16 cellular contexts compared by ENCODE assay signal in genomic region chr10:60073781-60074656, GRCh38.
DNase-seq lines count a peak whose midpoint lies in the region; ATAC-seq and FAIRE-seq lines count a peak whose summit lies in the region.
"Had no signal": no experiment of that assay in that cellular context is flagged by ENCODE, and none has a peak within 500 bp of the region (broad histone marks: within the 10 kb centered on the region; RNA-seq: fewer than 3 reads in every experiment).

No MANE protein-coding gene starts in this region.

- POLR2A ChIA-PET in activated CD4-positive, alpha-beta T cell treated with anti-CD3 and anti-CD28 coated beads, Interleukin-2, amount 10 ng/mL, durations not matched to agents 7 days and 5 days (lab: Charles Lee): no interaction called here

- ATAC-seq in GM19468 (IDR thresholded peaks at IDR 0.05; ENCODE audit: extremely low read depth, unreplicated experiment) (peak; percentile 78), HG02885 (IDR thresholded peaks at IDR 0.05; ENCODE audit: poor library complexity, unreplicated experiment) (peak; percentile 87), HG03521 (IDR thresholded peaks at IDR 0.05; ENCODE audit: unreplicated experiment) (peak; percentile 87)
- ATAC-seq: left lobe of liver, T-cell had no signal

- intact Hi-C loops in activated T-helper 1 cell treated with anti-CD3 and anti-CD28 coated beads, Interleukin-12 subunit alpha, Interleukin-12 subunit beta, Interleukin-2, Interleukin-4 antibody, amounts not matched to agents 30 ng/mL and 10 ng/mL and 1 ng/mL, durations not matched to agents 14 hours and 24 hours and 36 hours (cut with micrococcal nuclease): no loop called here

- CTCF ChIA-PET in activated CD4-positive, alpha-beta T cell treated with anti-CD3 and anti-CD28 coated beads, Interleukin-2, amount 10 ng/mL, durations not matched to agents 7 days and 5 days (lab: Charles Lee): no interaction called here

- no peak overlapping the region for H3K27ac Mint-ChIP-seq in activated T-helper 1 cell treated with anti-CD3 and anti-CD28 coated beads, Interleukin-12 subunit alpha, Interleukin-12 subunit beta, Interleukin-2, Interleukin-4 antibody, amounts not matched to agents 30 ng/mL and 10 ng/mL and 1 ng/mL, durations not matched to agents 14 hours and 24 hours and 36 hours
- no peak overlapping the region for H3K27ac Mint-ChIP-seq in activated CD4-positive, alpha-beta T cell treated with anti-CD3 and anti-CD28 coated beads, Interleukin-2, amount 10 ng/mL, durations not matched to agents 7 days and 5 days
- H3K27ac Mint-ChIP-seq: activated CD4-positive, alpha-beta memory T cell treated with anti-CD3 and anti-CD28 coated beads, Interleukin-2, amount 10 ng/mL, durations not matched to agents 7 days and 5 days; B cell; dendritic cell treated with granulocyte-macrophage colony-stimulating factor and Interleukin-4, amounts not matched to agents 40 ng/mL and 50 ng/mL, for 4 days; neural progenitor cell; T-cell had no signal

- no peak overlapping the region for H3K4me3 Mint-ChIP-seq in activated T-helper 1 cell treated with anti-CD3 and anti-CD28 coated beads, Interleukin-12 subunit alpha, Interleukin-12 subunit beta, Interleukin-2, Interleukin-4 antibody, amounts not matched to agents 30 ng/mL and 10 ng/mL and 1 ng/mL, durations not matched to agents 14 hours and 24 hours and 36 hours
- H3K4me3 Mint-ChIP-seq in activated CD4-positive, alpha-beta T cell treated with anti-CD3 and anti-CD28 coated beads, Interleukin-2, amount 10 ng/mL, durations not matched to agents 7 days and 5 days: no peak overlapping the region
- H3K4me3 Mint-ChIP-seq: activated CD4-positive, alpha-beta memory T cell treated with anti-CD3 and anti-CD28 coated beads, Interleukin-2, amount 10 ng/mL, durations not matched to agents 7 days and 5 days; B cell; dendritic cell treated with granulocyte-macrophage colony-stimulating factor and Interleukin-4, amounts not matched to agents 40 ng/mL and 50 ng/mL, for 4 days; neural progenitor cell; T-cell had no signal

- H3K4me1 Mint-ChIP-seq in activated T-helper 1 cell treated with anti-CD3 and anti-CD28 coated beads, Interleukin-12 subunit alpha, Interleukin-12 subunit beta, Interleukin-2, Interleukin-4 antibody, amounts not matched to agents 30 ng/mL and 10 ng/mL and 1 ng/mL, durations not matched to agents 14 hours and 24 hours and 36 hours (ENCODE audit: low read depth): no peaks in the 10 kb centered on the region
- no peaks in the 10 kb centered on the region for H3K4me1 Mint-ChIP-seq in activated CD4-positive, alpha-beta T cell treated with anti-CD3 and anti-CD28 coated beads, Interleukin-2, amount 10 ng/mL, durations not matched to agents 7 days and 5 days
- H3K4me1 Mint-ChIP-seq: activated CD4-positive, alpha-beta memory T cell treated with anti-CD3 and anti-CD28 coated beads, Interleukin-2, amount 10 ng/mL, durations not matched to agents 7 days and 5 days; B cell; neural progenitor cell; T-cell had no signal

- FAIRE-seq in GM18507 (lab: Jason Lieb, UNC): peak; percentile 96
- FAIRE-seq: frontal cortex had no signal

- no peaks in the 10 kb centered on the region for H3K9me3 Mint-ChIP-seq in activated T-helper 1 cell treated with anti-CD3 and anti-CD28 coated beads, Interleukin-12 subunit alpha, Interleukin-12 subunit beta, Interleukin-2, Interleukin-4 antibody, amounts not matched to agents 30 ng/mL and 10 ng/mL and 1 ng/mL, durations not matched to agents 14 hours and 24 hours and 36 hours
- no peaks in the 10 kb centered on the region for H3K9me3 Mint-ChIP-seq in activated CD4-positive, alpha-beta T cell treated with anti-CD3 and anti-CD28 coated beads, Interleukin-2, amount 10 ng/mL, durations not matched to agents 7 days and 5 days
- H3K9me3 Mint-ChIP-seq: activated CD4-positive, alpha-beta memory T cell treated with anti-CD3 and anti-CD28 coated beads, Interleukin-2, amount 10 ng/mL, durations not matched to agents 7 days and 5 days; neural progenitor cell; T-cell had no signal

- DNase-seq in GM18507 (ENCODE audit: extremely low spot score, insufficient read length, low read depth) (peak; percentile 18), NCI-H774 (lab: John Stamatoyannopoulos, UW) (no peak)
- no peak for DNase-seq in activated T-helper 1 cell treated with anti-CD3 and anti-CD28 coated beads, Interleukin-12 subunit alpha, Interleukin-12 subunit beta, Interleukin-2, Interleukin-4 antibody, amounts not matched to agents 30 ng/mL and 10 ng/mL and 1 ng/mL, durations not matched to agents 14 hours and 24 hours and 36 hours (ENCODE audit: low spot score)
- no peak for DNase-seq in stimulated activated CD4-positive, alpha-beta T cell treated with anti-CD3 and anti-CD28 coated beads, Interleukin-1b, Interleukin-23, amount 100 ng/mL, for 48 hours
- no peak for DNase-seq in activated CD4-positive, alpha-beta T cell treated with anti-CD3 and anti-CD28 coated beads, Interleukin-2, amount 10 ng/mL, durations not matched to agents 7 days and 5 days
- DNase-seq: activated CD4-positive, alpha-beta memory T cell treated with anti-CD3 and anti-CD28 coated beads, Interleukin-2, amount 10 ng/mL, durations not matched to agents 7 days and 5 days; NCI-H1048; T-cell had no signal

- H3K27me3 Mint-ChIP-seq in activated T-helper 1 cell treated with anti-CD3 and anti-CD28 coated beads, Interleukin-12 subunit alpha, Interleukin-12 subunit beta, Interleukin-2, Interleukin-4 antibody, amounts not matched to agents 30 ng/mL and 10 ng/mL and 1 ng/mL, durations not matched to agents 14 hours and 24 hours and 36 hours (ENCODE audit: insufficient read depth): no peaks in the 10 kb centered on the region
- no peaks in the 10 kb centered on the region for H3K27me3 Mint-ChIP-seq in activated CD4-positive, alpha-beta T cell treated with anti-CD3 and anti-CD28 coated beads, Interleukin-2, amount 10 ng/mL, durations not matched to agents 7 days and 5 days
- H3K27me3 Mint-ChIP-seq: activated CD4-positive, alpha-beta memory T cell treated with anti-CD3 and anti-CD28 coated beads, Interleukin-2, amount 10 ng/mL, durations not matched to agents 7 days and 5 days; dendritic cell treated with granulocyte-macrophage colony-stimulating factor and Interleukin-4, amounts not matched to agents 40 ng/mL and 50 ng/mL, for 4 days; T-cell had no signal

- peaks cover 37% of the 10 kb centered on the region for H3K36me3 Mint-ChIP-seq in activated T-helper 1 cell treated with anti-CD3 and anti-CD28 coated beads, Interleukin-12 subunit alpha, Interleukin-12 subunit beta, Interleukin-2, Interleukin-4 antibody, amounts not matched to agents 30 ng/mL and 10 ng/mL and 1 ng/mL, durations not matched to agents 14 hours and 24 hours and 36 hours (ENCODE audit: low read depth)
- H3K36me3 Mint-ChIP-seq in activated CD4-positive, alpha-beta T cell treated with anti-CD3 and anti-CD28 coated beads, Interleukin-2, amount 10 ng/mL, durations not matched to agents 7 days and 5 days (ENCODE audit: low read depth): peaks cover 26% of the 10 kb centered on the region
